In the genomic region with DNA sequence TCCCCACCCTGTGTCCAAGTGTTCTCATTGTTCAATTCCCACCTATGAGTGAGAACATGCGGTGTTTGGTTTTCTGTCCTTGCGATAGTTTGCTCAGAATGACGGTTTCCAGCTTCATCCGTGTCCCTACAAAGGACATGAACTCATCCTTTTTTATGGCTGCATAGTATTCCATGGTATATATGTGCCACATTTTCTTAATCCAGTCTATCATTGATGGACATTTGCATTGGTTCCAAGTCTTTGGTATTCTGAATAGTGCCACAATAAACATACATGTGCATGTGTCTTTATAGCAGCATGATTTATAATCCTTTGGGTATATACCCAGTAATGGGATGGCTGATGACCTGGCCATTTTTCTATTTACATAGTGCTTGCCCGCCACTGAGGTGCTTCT, we compare ENCODE assay signal across 13 cellular contexts. TPM values are rescaled to one million over a fixed set of nuclear protein-coding genes. Genes with fewer than 3 reads are reported as not detected.
DNase-seq lines count a peak whose midpoint lies in the region; ATAC-seq, FAIRE-seq and TF ChIP-seq lines count a peak whose summit lies in the region.
"Not testable (repeated sequence)": the region's sequence is repeated elsewhere in the genome, so short reads cannot be mapped to it uniquely, and the experiment has no call there.
"Had no signal": no experiment of that assay in that cellular context is flagged by ENCODE, and none has a peak within 500 bp of the region (broad histone marks: within the 10 kb centered on the region; RNA-seq: fewer than 3 reads in every experiment).

No MANE protein-coding gene starts in this region.

- POLR2A ChIA-PET in A549 (lab: Yijun Ruan, JAX) = interaction anchor here (0.6 kb wide), 1 partner anchor 354 kb away, joined by 6 read pairs; no protein-coding TSS in a partner anchor

- WGBS in A549 (ENCODE audit: missing lambda C conversion rate) = 72% methylated on average over 5 of the region's 5 CpGs
- 47% methylated on average over 4 of the region's 5 CpGs for WGBS in right cardiac atrium
- WGBS in smooth muscle cell (ENCODE audit: low lambda C conversion rate) = 68% methylated on average over 5 of the region's 5 CpGs

- not testable (repeated sequence) for H4K20me1 ChIP-seq in smooth muscle cell (ENCODE audit: low read depth)

- H3K27me3 Mint-ChIP-seq in activated T-helper 1 cell treated with anti-CD3 and anti-CD28 coated beads, Interleukin-12 subunit alpha, Interleukin-12 subunit beta, Interleukin-2, Interleukin-4 antibody, amounts not matched to agents 30 ng/mL and 10 ng/mL and 1 ng/mL, durations not matched to agents 14 hours and 24 hours and 36 hours (ENCODE audit: insufficient read depth); nephron (ENCODE audit: low read depth): not testable (repeated sequence)

- ATAC-seq in A549, SK-N-SH treated with all-trans-retinoic acid at 6 μM for 48 hours, right cardiac atrium: not testable (repeated sequence)

- H3K36me3 ChIP-seq in colonic mucosa; smooth muscle cell (ENCODE audit: low read depth): not testable (repeated sequence)

- H3K9ac ChIP-seq in colonic mucosa (ENCODE audit: low read depth in 2 of 2, low read length in 2 of 2) (peak overlapping the region in 1 of 2 donors; percentile 89), smooth muscle cell (ENCODE audit: low read depth) (peak overlapping the region; percentile 98)

- H3K4me1 Mint-ChIP-seq in activated T-helper 1 cell treated with anti-CD3 and anti-CD28 coated beads, Interleukin-12 subunit alpha, Interleukin-12 subunit beta, Interleukin-2, Interleukin-4 antibody, amounts not matched to agents 30 ng/mL and 10 ng/mL and 1 ng/mL, durations not matched to agents 14 hours and 24 hours and 36 hours (ENCODE audit: low read depth) = peaks cover 45% of the 10 kb centered on the region
- peaks cover 28% of the 10 kb centered on the region for H3K4me1 Mint-ChIP-seq in nephron

- not testable (repeated sequence) for TF ChIP-seq EP300 in A549 (IDR thresholded peaks at IDR 0.05)

- not testable (repeated sequence) for H3F3A ChIP-seq in smooth muscle cell (ENCODE audit: low read depth)

- not testable (repeated sequence) for H3K9me3 ChIP-seq in A549; colonic mucosa; right cardiac atrium (ENCODE audit: control insufficient read depth, low read length); smooth muscle cell (replicated peaks; ENCODE audit: low read depth)

- not testable (repeated sequence) for H3K9me3 Mint-ChIP-seq in activated T-helper 1 cell treated with anti-CD3 and anti-CD28 coated beads, Interleukin-12 subunit alpha, Interleukin-12 subunit beta, Interleukin-2, Interleukin-4 antibody, amounts not matched to agents 30 ng/mL and 10 ng/mL and 1 ng/mL, durations not matched to agents 14 hours and 24 hours and 36 hours; nephron

- H3K4me1 ChIP-seq in A549 (peaks cover 21% of the 10 kb centered on the region), smooth muscle cell (ENCODE audit: low read depth) (peaks cover 10% of the 10 kb centered on the region)
- H3K4me1 ChIP-seq in colonic mucosa; right cardiac atrium (ENCODE audit: control insufficient read depth, insufficient read depth, low read length): not testable (repeated sequence)

- not testable (repeated sequence) for H2AFZ ChIP-seq in smooth muscle cell (ENCODE audit: low read depth)

- peaks cover 35% of the 10 kb centered on the region for H3K79me2 ChIP-seq in smooth muscle cell (ENCODE audit: low read depth)

- not testable (repeated sequence) for TF ChIP-seq POLR2A in A549 (IDR thresholded peaks at IDR 0.05; ENCODE audit: low read length)

- not testable (repeated sequence) for H3K27me3 ChIP-seq in colonic mucosa; right cardiac atrium (ENCODE audit: control insufficient read depth, insufficient read depth); smooth muscle cell (ENCODE audit: low read depth)

- intact Hi-C loops in activated T-helper 1 cell treated with anti-CD3 and anti-CD28 coated beads, Interleukin-12 subunit alpha, Interleukin-12 subunit beta, Interleukin-2, Interleukin-4 antibody, amounts not matched to agents 30 ng/mL and 10 ng/mL and 1 ng/mL, durations not matched to agents 14 hours and 24 hours and 36 hours (cut with micrococcal nuclease) = loop anchor here (5.0 kb wide), 1 partner anchor 206 kb away; no protein-coding TSS in a partner anchor
- intact Hi-C loops in colonic mucosa (cut with DNase I) = loop anchor here (10.0 kb wide), 1 partner anchor 71 kb away; a partner anchor contains a TSS
- intact Hi-C loops in right cardiac atrium (cut with DNase I) = not testable (repeated sequence)

- H3K4me3 Mint-ChIP-seq in activated T-helper 1 cell treated with anti-CD3 and anti-CD28 coated beads, Interleukin-12 subunit alpha, Interleukin-12 subunit beta, Interleukin-2, Interleukin-4 antibody, amounts not matched to agents 30 ng/mL and 10 ng/mL and 1 ng/mL, durations not matched to agents 14 hours and 24 hours and 36 hours = peak overlapping the region; percentile 88
- peak overlapping the region; percentile 85 to 90 (median 89) for H3K4me3 Mint-ChIP-seq in nephron

- not testable (repeated sequence) for FAIRE-seq in A549 (lab: Jason Lieb, UNC)

- H3K4me2 ChIP-seq in A549 (peak overlapping the region; percentile 82), smooth muscle cell (peak overlapping the region; percentile 80)

- H3K27ac ChIP-seq in A549 (peak overlapping the region; percentile 89 to 99), colonic mucosa (peak overlapping the region; percentile 96)
- H3K27ac ChIP-seq in right cardiac atrium (ENCODE audit: low read length); smooth muscle cell (ENCODE audit: low read depth): not testable (repeated sequence)

- TF ChIP-seq RAD21 in A549 (conservative IDR thresholded peaks at IDR 0.05 in 1 of 2, IDR thresholded peaks at IDR 0.05 in 1 of 2) = not testable (repeated sequence)

- not testable (repeated sequence) for DNase-seq in A549 (ENCODE audit: low read depth in 1 of 2, low spot score in 1 of 2); HFF-Myc (ENCODE audit: extremely low read depth, low read depth); activated T-helper 1 cell treated with anti-CD3 and anti-CD28 coated beads, Interleukin-12 subunit alpha, Interleukin-12 subunit beta, Interleukin-2, Interleukin-4 antibody, amounts not matched to agents 30 ng/mL and 10 ng/mL and 1 ng/mL, durations not matched to agents 14 hours and 24 hours and 36 hours (ENCODE audit: low spot score); colonic mucosa; right cardiac atrium; smooth muscle cell (lab: John Stamatoyannopoulos, UW; ENCODE audit: unreplicated experiment)

- H3K4me3 ChIP-seq in A549 (peak overlapping the region; percentile 98), HFF-Myc (replicated peaks; ENCODE audit: low read depth, low read length) (peak overlapping the region; percentile 96; the same call in 1 of the 2 replicates), colonic mucosa (peak overlapping the region; percentile 89), right cardiac atrium (ENCODE audit: low read length) (peak overlapping the region; percentile 97), smooth muscle cell (peak overlapping the region; percentile 75)

- peaks cover 16% of the 10 kb centered on the region for H3K36me3 Mint-ChIP-seq in activated T-helper 1 cell treated with anti-CD3 and anti-CD28 coated beads, Interleukin-12 subunit alpha, Interleukin-12 subunit beta, Interleukin-2, Interleukin-4 antibody, amounts not matched to agents 30 ng/mL and 10 ng/mL and 1 ng/mL, durations not matched to agents 14 hours and 24 hours and 36 hours (ENCODE audit: low read depth)
- H3K36me3 Mint-ChIP-seq in nephron (ENCODE audit: low read depth) = not testable (repeated sequence)

- TF ChIP-seq CTCF in A549 (IDR thresholded peaks at IDR 0.05); HFF-Myc (IDR thresholded peaks at IDR 0.05; ENCODE audit: low read depth, low read length, missing control alignments); colonic mucosa (IDR thresholded peaks at IDR 0.05); nephron (IDR thresholded peaks at IDR 0.05; ENCODE audit: unreplicated experiment in 3 of 3); smooth muscle cell (IDR thresholded peaks at IDR 0.05; ENCODE audit: borderline replicate concordance, insufficient read depth, poor library complexity, severe bottlenecking): not testable (repeated sequence)

- H3K27ac Mint-ChIP-seq in activated T-helper 1 cell treated with anti-CD3 and anti-CD28 coated beads, Interleukin-12 subunit alpha, Interleukin-12 subunit beta, Interleukin-2, Interleukin-4 antibody, amounts not matched to agents 30 ng/mL and 10 ng/mL and 1 ng/mL, durations not matched to agents 14 hours and 24 hours and 36 hours = peak overlapping the region; percentile 94
- H3K27ac Mint-ChIP-seq in nephron = peak overlapping the region in 2 of 3 experiments; percentile 80 to 92

- CTCF ChIA-PET in A549 (lab: Yijun Ruan, JAX) = interaction anchor here (1.0 kb wide), 1 partner anchor 23 kb away, joined by 3 read pairs; no protein-coding TSS in a partner anchor

RNA-seq across cellular contexts. Expression of a gene that starts 0.8 kb away (rescaled TPM):
- 115 and 153 TPM in 2 replicates for polyA plus RNA-seq in A549 (2011; rRNA removed)
- 55.8 and 84.0 TPM in 2 replicates for polyA plus RNA-seq in A549 (2012; cell fraction: cytosol; rRNA removed)
- polyA plus RNA-seq in A549 (2012; cell fraction: nucleus; rRNA removed) = 20.0 and 40.9 TPM in 2 replicates
- 150 to 151 TPM (median 151 TPM) in 3 replicates for polyA plus RNA-seq in A549 (2017; fragmentation: RNase III; extraction: RNeasy Plus Mini Kit Qiagen cat#74134 plus additional on column Dnase treatment)
- polyA minus RNA-seq in A549 (2011; rRNA and poly(A)+ RNA removed) = 26.9 and 35.6 TPM in 2 replicates
- total RNA-seq in activated T-helper 1 cell treated with anti-CD3 and anti-CD28 coated beads, Interleukin-12 subunit alpha, Interleukin-12 subunit beta, Interleukin-2, Interleukin-4 antibody, amounts not matched to agents 30 ng/mL and 10 ng/mL and 1 ng/mL, durations not matched to agents 14 hours and 24 hours and 36 hours = 50.7 and 51.3 TPM in 2 replicates
- total RNA-seq in colonic mucosa = 10 to 100 TPM; 46.5 to 57.7 TPM
- 100 to 1,000 TPM in 1 of 4 donors, 10 to 100 TPM in 3; 78.6 to 114 (median 92.7) TPM for total RNA-seq in right cardiac atrium
- polyA plus RNA-seq in right cardiac atrium = 55.5 TPM
- 31.8 and 48.8 TPM in 2 replicates for total RNA-seq in smooth muscle cell
- polyA plus RNA-seq in smooth muscle cell = 102 and 121 TPM in 2 replicates

RNA-seq across cellular contexts. Expression of a gene that starts 29.1 kb away (rescaled TPM):
- polyA plus RNA-seq in A549 (2011; rRNA removed) = 876 and 1,354 TPM in 2 replicates
- 542 and 601 TPM in 2 replicates for polyA plus RNA-seq in A549 (2012; cell fraction: cytosol; rRNA removed)
- polyA plus RNA-seq in A549 (2012; cell fraction: nucleus; rRNA removed) = 223 and 234 TPM in 2 replicates
- 302 to 394 TPM (median 382 TPM) in 3 replicates for polyA plus RNA-seq in A549 (2017; fragmentation: RNase III; extraction: RNeasy Plus Mini Kit Qiagen cat#74134 plus additional on column Dnase treatment)
- 405 and 632 TPM in 2 replicates for polyA minus RNA-seq in A549 (2011; rRNA and poly(A)+ RNA removed)
- not detected in 2 replicates for total RNA-seq in activated T-helper 1 cell treated with anti-CD3 and anti-CD28 coated beads, Interleukin-12 subunit alpha, Interleukin-12 subunit beta, Interleukin-2, Interleukin-4 antibody, amounts not matched to agents 30 ng/mL and 10 ng/mL and 1 ng/mL, durations not matched to agents 14 hours and 24 hours and 36 hours
- 100 to 1,000 TPM; 489 to 682 TPM for total RNA-seq in colonic mucosa
- total RNA-seq in right cardiac atrium = not detected
- polyA plus RNA-seq in right cardiac atrium = 0.23 TPM
- 0.85 and 3.6 TPM in 2 replicates for total RNA-seq in smooth muscle cell
- polyA plus RNA-seq in smooth muscle cell = 0.30 and 1.3 TPM in 2 replicates
- total RNA-seq: A172, cardiac septum, epithelial cell of proximal tubule, omental fat pad, Right ventricle myocardium superior had no signal

RNA-seq across cellular contexts. Expression of a gene that starts 33.8 kb away (rescaled TPM):
- 0.24 and 0.27 TPM in 2 replicates for polyA plus RNA-seq in A549 (2011; rRNA removed)
- polyA plus RNA-seq in A549 (2012; cell fraction: cytosol; rRNA removed) = 0.26 and 0.33 TPM in 2 replicates
- polyA plus RNA-seq in A549 (2012; cell fraction: nucleus; rRNA removed) = 0.70 and 0.91 TPM in 2 replicates
- 1.4 to 2.1 TPM (median 1.9 TPM) in 3 replicates for polyA plus RNA-seq in A549 (2017; fragmentation: RNase III; extraction: RNeasy Plus Mini Kit Qiagen cat#74134 plus additional on column Dnase treatment)
- 0.17 and 1.2 TPM in 2 replicates for polyA minus RNA-seq in A549 (2011; rRNA and poly(A)+ RNA removed)
- total RNA-seq in activated T-helper 1 cell treated with anti-CD3 and anti-CD28 coated beads, Interleukin-12 subunit alpha, Interleukin-12 subunit beta, Interleukin-2, Interleukin-4 antibody, amounts not matched to agents 30 ng/mL and 10 ng/mL and 1 ng/mL, durations not matched to agents 14 hours and 24 hours and 36 hours = not detected in 2 replicates
- total RNA-seq in colonic mucosa = under 1 TPM; 0.42 to 0.52 TPM
- 10 to 100 TPM; 79.4 to 96.5 (median 83.4) TPM for total RNA-seq in right cardiac atrium
- polyA plus RNA-seq in right cardiac atrium = 68.4 TPM
- 0.18 and 3.3 TPM in 2 replicates for total RNA-seq in smooth muscle cell
- 0.25 and 0.70 TPM in 2 replicates for polyA plus RNA-seq in smooth muscle cell

RNA-seq across cellular contexts. Expression of a gene that starts 58.7 kb away (rescaled TPM):
- 32.2 and 33.1 TPM in 2 replicates for polyA plus RNA-seq in A549 (2011; rRNA removed)
- 17.8 and 22.4 TPM in 2 replicates for polyA plus RNA-seq in A549 (2012; cell fraction: cytosol; rRNA removed)
- polyA plus RNA-seq in A549 (2012; cell fraction: nucleus; rRNA removed) = 37.9 and 39.8 TPM in 2 replicates
- polyA plus RNA-seq in A549 (2017; fragmentation: RNase III; extraction: RNeasy Plus Mini Kit Qiagen cat#74134 plus additional on column Dnase treatment) = 27.1 to 35.1 TPM (median 31.6 TPM) in 3 replicates
- 22.3 and 25.9 TPM in 2 replicates for polyA minus RNA-seq in A549 (2011; rRNA and poly(A)+ RNA removed)
- 5.7 and 6.0 TPM in 2 replicates for total RNA-seq in activated T-helper 1 cell treated with anti-CD3 and anti-CD28 coated beads, Interleukin-12 subunit alpha, Interleukin-12 subunit beta, Interleukin-2, Interleukin-4 antibody, amounts not matched to agents 30 ng/mL and 10 ng/mL and 1 ng/mL, durations not matched to agents 14 hours and 24 hours and 36 hours
- total RNA-seq in colonic mucosa = 10 to 100 TPM; 33.3 to 43.8 TPM
- total RNA-seq in right cardiac atrium = 10 to 100 TPM; 12.7 to 48.1 (median 16.9) TPM
- polyA plus RNA-seq in right cardiac atrium = 29.5 TPM
- 7.1 and 10.3 TPM in 2 replicates for total RNA-seq in smooth muscle cell
- polyA plus RNA-seq in smooth muscle cell = 7.7 and 16.7 TPM in 2 replicates

Comparison
In these comparisons a context has a peak if more than half of its experiments do, and no peak if none do; other contexts are left out.
1. RNA of a gene that starts 29.1 kb away (total RNA-seq): 489 to 682 TPM in colonic mucosa; 0.85 to 3.6 TPM in smooth muscle cell, not detected in activated T-helper 1 cell treated with anti-CD3 and anti-CD28 coated beads, Interleukin-12 subunit alpha, Interleukin-12 subunit beta, Interleukin-2, Interleukin-4 antibody, amounts not matched to agents 30 ng/mL and 10 ng/mL and 1 ng/mL, durations not matched to agents 14 hours and 24 hours and 36 hours and not detected in right cardiac atrium; every median in the first group is over 100 times any median in the second.
2. RNA of a gene that starts 33.8 kb away (total RNA-seq): 79.4 to 96.5 TPM in right cardiac atrium; 0.18 to 3.3 TPM in smooth muscle cell, 0.42 to 0.52 TPM in colonic mucosa and not detected in activated T-helper 1 cell treated with anti-CD3 and anti-CD28 coated beads, Interleukin-12 subunit alpha, Interleukin-12 subunit beta, Interleukin-2, Interleukin-4 antibody, amounts not matched to agents 30 ng/mL and 10 ng/mL and 1 ng/mL, durations not matched to agents 14 hours and 24 hours and 36 hours; every median in the first group is over 10 times any median in the second.
3. Peak in every context shown above with its lines, with median percentiles within 50 percentile points of each other: H3K4me3 ChIP-seq.